In genomic region chr11:12356944-12357655, GRCh38 we compare ENCODE assay signal across 23 cellular contexts. TPM values are rescaled to one million over a fixed set of nuclear protein-coding genes. Genes with fewer than 3 reads are reported as not detected.
A peak's percentile ranks its signal among the peaks of the same experiment; 100 is the strongest.
DNase-seq lines count a peak whose midpoint lies in the region; ATAC-seq, FAIRE-seq and TF ChIP-seq lines count a peak whose summit lies in the region.
"Had no signal": no experiment of that assay in that cellular context is flagged by ENCODE, and none has a peak within 500 bp of the region (broad histone marks: within the 10 kb centered on the region; RNA-seq: fewer than 3 reads in every experiment).

No MANE protein-coding gene starts in this region.

- peak overlapping the region; percentile 60 for H3K27ac ChIP-seq in CD4-positive, CD25-positive, alpha-beta regulatory T cell (ENCODE audit: insufficient read depth, low read length, poor library complexity, severe bottlenecking)
- peak overlapping the region; percentile 27 for H3K27ac ChIP-seq in CD4-positive, alpha-beta T cell (ENCODE audit: low read depth, low read length)
- no peak overlapping the region for H3K27ac ChIP-seq in H1 (ENCODE audit: low read depth, low read length)
- H3K27ac ChIP-seq: coronary artery, heart left ventricle, prostate gland, tibial artery had no signal

- intact Hi-C loops in CD4-positive, alpha-beta T cell (cut with DNase I, micrococcal nuclease) = no loop called here

- no peak overlapping the region for H4K5ac ChIP-seq in H1 (ENCODE audit: insufficient read length, low read depth, low read length)

- TF ChIP-seq EP300 in H1 (IDR thresholded peaks at IDR 0.05; ENCODE audit: borderline replicate concordance in 1 of 2, low read depth in 2 of 2, low read length in 2 of 2) = no peak

- H3K9me3 Mint-ChIP-seq in CD4-positive, CD25-positive, alpha-beta regulatory T cell = no peaks in the 10 kb centered on the region
- no peaks in the 10 kb centered on the region for H3K9me3 Mint-ChIP-seq in CD4-positive, alpha-beta T cell
- H3K9me3 Mint-ChIP-seq: activated T-cell treated with anti-CD3 and anti-CD28 coated beads, Interleukin-2, amount 50 U/mL, for 24 hours; brain; natural killer cell treated with Interleukin-12 subunit alpha and Interleukin-12 subunit beta and Interleukin-15 and Interleukin-18, amount 100 ng/mL, for 72 hours had no signal

- H2BK20ac ChIP-seq in H1 (ENCODE audit: low read length) = no peak overlapping the region

- H3K18ac ChIP-seq in H1 (ENCODE audit: extremely low read depth, low read length) = no peak overlapping the region

- CTCF ChIA-PET in CD4-positive, alpha-beta T cell (lab: Charles Lee) = interaction anchor here (1.4 kb wide), 1 partner anchor 26 kb away, joined by 4 read pairs; no protein-coding TSS in a partner anchor
- CTCF ChIA-PET in H1 (lab: Charles Lee; ENCODE audit: partially characterized antibody) = interaction anchor here (0.6 kb wide), 1 partner anchor 56 kb away, joined by 3 read pairs; no protein-coding TSS in a partner anchor

- peak; percentile 67 to 69 for ATAC-seq in CD4-positive, CD25-positive, alpha-beta regulatory T cell (ENCODE audit: low read depth in 2 of 2)
- peak; percentile 88 for ATAC-seq in CD4-positive, alpha-beta T cell (ENCODE audit: poor library complexity)
- no peak for ATAC-seq in HG03342 (IDR thresholded peaks at IDR 0.05; ENCODE audit: unreplicated experiment)

- peaks cover 14 to 55% (median 26%) of the 10 kb centered on the region in 4 donors for H3K4me1 Mint-ChIP-seq in CD4-positive, CD25-positive, alpha-beta regulatory T cell
- H3K4me1 Mint-ChIP-seq in CD4-positive, alpha-beta T cell (ENCODE audit: low read depth) = peaks cover 62% of the 10 kb centered on the region

- TF ChIP-seq POLR2A in H1 (IDR thresholded peaks at IDR 0.05; ENCODE audit: control extremely low read depth in 1 of 2, low read depth in 2 of 2, low read length in 2 of 2) = no peak

- WGBS in H1 (ENCODE audit: extremely low coverage in 1 of 2, insufficient coverage in 1 of 2, insufficient read length in 1 of 2, insufficient replicate concordance in 2 of 2, low coverage in 1 of 2, low lambda C conversion rate in 2 of 2, missing lambda C conversion rate in 1 of 2), 2 experiments = 76% methylated on average over 4 of the region's 4 CpGs; no CpG with 5 or more reads in 1 of the 2 experiments

- peak in 2 of 3 donors; percentile 22 to 59 for DNase-seq in CD4-positive, CD25-positive, alpha-beta regulatory T cell
- DNase-seq in CD4-positive, alpha-beta T cell = no peak
- DNase-seq in NT2/D1 (ENCODE audit: low read depth, low spot score) (peak; percentile 13), H1 (ENCODE audit: low read depth in 1 of 2, low spot score in 2 of 2) (no peak), HCEC 1CT (no peak), NAMALWA (ENCODE audit: low spot score) (no peak)
- DNase-seq: activated T-cell treated with anti-CD3 and anti-CD28 coated beads, Interleukin-2, amount 50 U/mL, for 24 hours; Calu3; heart left ventricle; Kasumi-1; NCI-H1092 treated with DMSO at 0.1 percent for 48 hours; NCI-H524 treated with DMSO at 0.1 percent for 48 hours; SHP77; small intestine; stimulated activated naive CD4-positive, alpha-beta T cell treated with Interleukin-2 at 50 U/mL for 16 hours; SW 1271; tibial artery had no signal

- no peaks in the 10 kb centered on the region for H3K36me3 Mint-ChIP-seq in CD4-positive, CD25-positive, alpha-beta regulatory T cell
- no peaks in the 10 kb centered on the region for H3K36me3 Mint-ChIP-seq in CD4-positive, alpha-beta T cell (ENCODE audit: low read depth)
- H3K36me3 Mint-ChIP-seq: brain; natural killer cell treated with Interleukin-12 subunit alpha and Interleukin-12 subunit beta and Interleukin-15 and Interleukin-18, amount 100 ng/mL, for 72 hours had no signal

- no peak overlapping the region for H3K14ac ChIP-seq in H1 (ENCODE audit: insufficient read length)

- H3K36me3 ChIP-seq in CD4-positive, CD25-positive, alpha-beta regulatory T cell (ENCODE audit: control insufficient read depth, insufficient read depth, low read length) = no peaks in the 10 kb centered on the region
- H3K36me3 ChIP-seq in NT2/D1 (ENCODE audit: insufficient read depth, insufficient read length, low read length) (no peaks in the 10 kb centered on the region), H1 (ENCODE audit: control insufficient read depth in 2 of 4, insufficient read depth in 4 of 4, low read length in 3 of 4) (no peaks in the 10 kb centered on the region)
- H3K36me3 ChIP-seq: heart left ventricle, prostate gland had no signal

- H4K8ac ChIP-seq in H1 (ENCODE audit: extremely low read depth, insufficient read depth, low read length) = no peak overlapping the region

- no peak overlapping the region for H3K4me2 ChIP-seq in H1 (ENCODE audit: insufficient read depth in 1 of 2, low read depth in 2 of 2, low read length in 2 of 2)

- POLR2A ChIA-PET in CD4-positive, alpha-beta T cell (lab: Charles Lee) = interaction anchor here (0.9 to 1.4 kb wide), 2 partner anchors 9 to 40 kb away, joined by 5 to 11 read pairs; no protein-coding TSS in a partner anchor
- POLR2A ChIA-PET in H1 (lab: Charles Lee; ENCODE audit: partially characterized antibody) = interaction anchor here (1.5 kb wide), 1 partner anchor 20 kb away, joined by 4 read pairs; the partner anchor contains the start of gene PARVA

- H3K23me2 ChIP-seq in H1 (ENCODE audit: low read depth, low read length) = no peaks in the 10 kb centered on the region

- TF ChIP-seq CTCF in CD4-positive, alpha-beta T cell (IDR thresholded peaks at IDR 0.05) = no peak
- no peak for TF ChIP-seq CTCF in H1 (IDR thresholded peaks at IDR 0.05; ENCODE audit: control extremely low read depth in 1 of 3, insufficient read depth in 1 of 3, low read depth in 1 of 3, low read length in 3 of 3)

- H3K4me3 ChIP-seq in CD4-positive, CD25-positive, alpha-beta regulatory T cell (ENCODE audit: low read depth, low read length) = peak overlapping the region; percentile 55
- H3K4me3 ChIP-seq in NT2/D1 (ENCODE audit: insufficient read length, low read depth) = no peak overlapping the region
- no peak overlapping the region for H3K4me3 ChIP-seq in H1 (ENCODE audit: extremely low read depth in 1 of 4, insufficient read depth in 2 of 4, low read depth in 3 of 4, low read length in 4 of 4)
- H3K4me3 ChIP-seq: coronary artery, heart left ventricle, prostate gland, tibial artery had no signal

- H3K27ac Mint-ChIP-seq in CD4-positive, CD25-positive, alpha-beta regulatory T cell = peak overlapping the region; percentile 78 to 89 (median 89)
- H3K27ac Mint-ChIP-seq in CD4-positive, alpha-beta T cell = peak overlapping the region; percentile 73
- H3K27ac Mint-ChIP-seq: activated T-cell treated with anti-CD3 and anti-CD28 coated beads, Interleukin-2, amount 50 U/mL, for 24 hours; brain; natural killer cell treated with Interleukin-12 subunit alpha and Interleukin-12 subunit beta and Interleukin-15 and Interleukin-18, amount 100 ng/mL, for 72 hours had no signal

- no peak for TF ChIP-seq RAD21 in H1 (IDR thresholded peaks at IDR 0.05 in 1 of 2, conservative IDR thresholded peaks at IDR 0.05 in 1 of 2; ENCODE audit: low read depth in 2 of 2, low read length in 2 of 2)

- H3K9ac ChIP-seq in NT2/D1 (ENCODE audit: insufficient read length, low read depth) (no peak overlapping the region), H1 (replicated peaks in 1 of 4; ENCODE audit: extremely low read depth in 1 of 4, low read depth in 3 of 4, low read length in 3 of 4) (no peak overlapping the region)

- no peak overlapping the region for H3K4ac ChIP-seq in H1 (replicated peaks; ENCODE audit: insufficient read length, low read depth, low read length)

- H2BK5ac ChIP-seq in H1 (ENCODE audit: low read depth, low read length) = no peak overlapping the region

- FAIRE-seq in H1 (lab: Jason Lieb, UNC) = peak; percentile 32
- FAIRE-seq: HTR-8/SVneo, small intestine had no signal

- H2BK120ac ChIP-seq in H1 (replicated peaks; ENCODE audit: low read depth, low read length) = no peak overlapping the region

- peaks cover 19% of the 10 kb centered on the region for H3K4me1 ChIP-seq in CD4-positive, CD25-positive, alpha-beta regulatory T cell (ENCODE audit: control insufficient read depth, insufficient read depth, low read length, poor library complexity, severe bottlenecking)
- no peaks in the 10 kb centered on the region for H3K4me1 ChIP-seq in NT2/D1 (ENCODE audit: insufficient read depth, insufficient read length)
- H3K4me1 ChIP-seq in H1 (replicated peaks in 1 of 4; ENCODE audit: control insufficient read depth in 3 of 4, insufficient read depth in 4 of 4, low read length in 3 of 4) = no peaks in the 10 kb centered on the region; a peak in 1 of 7 replicates
- H3K4me1 ChIP-seq: prostate gland, tibial artery had no signal

- H4K20me1 ChIP-seq in H1 (replicated peaks in 1 of 2; ENCODE audit: control insufficient read depth in 1 of 2, insufficient read depth in 2 of 2, low read length in 2 of 2) = no peaks in the 10 kb centered on the region

- H2BK15ac ChIP-seq in H1 (ENCODE audit: low read length) = no peak overlapping the region

- no peaks in the 10 kb centered on the region for H3K9me3 ChIP-seq in CD4-positive, CD25-positive, alpha-beta regulatory T cell (ENCODE audit: control insufficient read depth in 2 of 2, low read length in 2 of 2)
- H3K9me3 ChIP-seq in CD4-positive, alpha-beta T cell (ENCODE audit: control insufficient read depth, low read length) = no peaks in the 10 kb centered on the region
- no peaks in the 10 kb centered on the region for H3K9me3 ChIP-seq in NT2/D1 (ENCODE audit: insufficient read depth, low read length)
- no peaks in the 10 kb centered on the region for H3K9me3 ChIP-seq in H1 (ENCODE audit: insufficient read depth in 2 of 2, low read depth in 1 of 2, low read length in 1 of 2)
- H3K9me3 ChIP-seq: heart left ventricle, prostate gland, tibial artery had no signal

- H3K23ac ChIP-seq in H1 (ENCODE audit: insufficient read length) = no peak overlapping the region

- no peaks in the 10 kb centered on the region for H3K27me3 ChIP-seq in CD4-positive, CD25-positive, alpha-beta regulatory T cell (ENCODE audit: control insufficient read depth, insufficient read depth, low read length)
- no peaks in the 10 kb centered on the region for H3K27me3 ChIP-seq in CD4-positive, alpha-beta T cell (ENCODE audit: control insufficient read depth, insufficient read depth, low read length)
- H3K27me3 ChIP-seq in NT2/D1 (ENCODE audit: insufficient read depth, insufficient read length) (no peaks in the 10 kb centered on the region), H1 (replicated peaks in 1 of 4; ENCODE audit: control insufficient read depth in 3 of 4, extremely low read depth in 1 of 4, insufficient read depth in 3 of 4, low read length in 3 of 4) (no peaks in the 10 kb centered on the region)
- H3K27me3 ChIP-seq: heart left ventricle, tibial artery had no signal

- H3K79me2 ChIP-seq in H1 (ENCODE audit: control insufficient read depth in 1 of 2, insufficient read depth in 2 of 2, low read length in 2 of 2) = no peaks in the 10 kb centered on the region

- no peaks in the 10 kb centered on the region for H3K79me1 ChIP-seq in H1 (ENCODE audit: low read depth, low read length)

- H4K91ac ChIP-seq in H1 (replicated peaks; ENCODE audit: insufficient read length, low read length) = no peak overlapping the region

- no peaks in the 10 kb centered on the region for H3K27me3 Mint-ChIP-seq in CD4-positive, CD25-positive, alpha-beta regulatory T cell
- no peaks in the 10 kb centered on the region for H3K27me3 Mint-ChIP-seq in CD4-positive, alpha-beta T cell
- H3K27me3 Mint-ChIP-seq: activated T-cell treated with anti-CD3 and anti-CD28 coated beads, Interleukin-2, amount 50 U/mL, for 24 hours; natural killer cell treated with Interleukin-12 subunit alpha and Interleukin-12 subunit beta and Interleukin-15 and Interleukin-18, amount 100 ng/mL, for 72 hours had no signal

- 0 out of 2 replicates have a peak overlapping the region, but pooled peaks have one; percentile 54 for H2AFZ ChIP-seq in H1 (ENCODE audit: low read length)

- H2AK5ac ChIP-seq in H1 (ENCODE audit: low read depth, low read length) = no peak overlapping the region

- peak overlapping the region; percentile 5 to 76 (median 54) for H3K4me3 Mint-ChIP-seq in CD4-positive, CD25-positive, alpha-beta regulatory T cell
- peak overlapping the region; percentile 59 for H3K4me3 Mint-ChIP-seq in CD4-positive, alpha-beta T cell
- H3K4me3 Mint-ChIP-seq: activated T-cell treated with anti-CD3 and anti-CD28 coated beads, Interleukin-2, amount 50 U/mL, for 24 hours; brain; natural killer cell treated with Interleukin-12 subunit alpha and Interleukin-12 subunit beta and Interleukin-15 and Interleukin-18, amount 100 ng/mL, for 72 hours had no signal

- no peak overlapping the region for H2BK12ac ChIP-seq in H1 (ENCODE audit: low read depth, low read length)

- H3K56ac ChIP-seq in H1 (replicated peaks; ENCODE audit: insufficient read length, low read depth, low read length) = no peak overlapping the region

RNA-seq across cellular contexts. Expression of gene PARVA, which starts 20.3 kb away (rescaled TPM):
- 0.30 TPM for total RNA-seq in CD4-positive, CD25-positive, alpha-beta regulatory T cell
- polyA plus RNA-seq in CD4-positive, CD25-positive, alpha-beta regulatory T cell = under 1 TPM in 3 of 4 donors, not detected in 1; 0.09 to 0.31 (median 0.18) TPM
- under 1 TPM; 0.08 to 0.98 TPM for total RNA-seq in CD4-positive, alpha-beta T cell
- 13.5 and 14.3 TPM in 2 replicates for total RNA-seq in H1 (2021; fragmentation: NEBNext Ultra II Directional; extraction: Animal tissue kit (Norgen Biotek cat#: 25700))
- polyA plus RNA-seq in H1 (2011; rRNA removed) = 2.6 and 3.1 TPM in 2 replicates
- polyA plus RNA-seq in H1 (2011; cell fraction: cytosol; rRNA removed) = 3.6 TPM
- 3.1 TPM for polyA plus RNA-seq in H1 (2011; cell fraction: nucleus; rRNA removed)
- 7.1 to 9.8 TPM (median 8.8 TPM) in 4 replicates for polyA plus RNA-seq in H1 (2012, experiment 1 of 2)
- polyA plus RNA-seq in H1 (2012, experiment 2 of 2) = 3.9 TPM
- 5.2 TPM for polyA plus RNA-seq in H1 (2013, experiment 1 of 2)
- polyA plus RNA-seq in H1 (2013, experiment 2 of 2) = 5.2 TPM
- 6.9 and 8.1 TPM in 2 replicates for polyA minus RNA-seq in H1 (2011; rRNA and poly(A)+ RNA removed)
- 3.5 TPM for polyA minus RNA-seq in H1 (2011; cell fraction: cytosol; rRNA and poly(A)+ RNA removed)
- 6.3 TPM for polyA minus RNA-seq in H1 (2011; cell fraction: nucleus; rRNA and poly(A)+ RNA removed)
- total RNA-seq: natural killer cell treated with Interleukin-12 subunit alpha and Interleukin-12 subunit beta and Interleukin-15 and Interleukin-18, amount 100 ng/mL, for 72 hours had no signal

Comparison
In these comparisons a context has a peak if more than half of its experiments do, and no peak if none do; other contexts are left out.
1. DNase-seq: peak in CD4-positive, CD25-positive, alpha-beta regulatory T cell (2 of 3) and NT2/D1 (single experiment); none in CD4-positive, alpha-beta T cell (0 of 10), H1 (0 of 2), HCEC 1CT (single experiment) and NAMALWA (single experiment).